ENCODE assay signal across 1 cellular context in the genomic region with DNA sequence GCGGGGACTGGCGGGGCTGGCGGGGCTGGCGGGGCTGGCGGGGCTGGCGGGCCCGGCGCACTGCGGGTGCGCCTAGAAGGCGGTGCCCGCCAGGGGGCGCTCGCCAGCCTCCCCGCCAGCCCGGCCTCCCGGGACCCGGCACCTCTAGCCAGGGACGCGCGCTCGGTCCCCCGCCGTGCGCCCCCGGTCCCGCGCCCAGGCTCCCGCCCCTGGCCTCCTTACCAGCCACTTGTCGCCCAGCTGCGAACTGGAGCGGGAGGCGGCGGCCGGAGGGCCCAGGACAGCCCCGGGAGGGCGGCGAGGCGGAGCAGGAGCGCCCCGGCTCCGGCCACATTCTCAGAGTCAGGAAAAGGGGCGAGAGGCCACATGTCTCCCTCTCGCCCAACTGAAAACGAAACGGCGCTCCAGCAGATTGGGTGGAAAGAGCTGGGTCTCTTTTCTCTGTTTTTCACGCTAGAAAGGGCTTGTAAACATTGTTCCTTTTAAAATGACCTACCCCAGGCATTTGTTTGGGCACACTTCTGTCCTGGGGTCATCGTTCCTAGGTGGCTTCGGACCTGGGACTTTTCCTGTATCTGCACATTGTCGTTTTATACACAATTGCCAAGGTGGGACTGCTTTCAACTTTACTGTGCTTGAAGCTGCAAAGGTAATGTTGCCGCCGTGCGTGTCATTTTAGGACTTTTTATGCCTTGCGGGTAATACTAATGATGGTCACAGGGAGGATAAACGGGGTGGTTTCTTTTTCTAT.
TF ChIP-seq lines count a peak whose summit lies in the region.

No MANE protein-coding gene starts in this region.

TF ChIP-seq in GM12878, 131 proteins besides CTCF, POLR2A, EP300 and RAD21 (continued from another document and continues in another):
- TF ChIP-seq, protein P1, sequence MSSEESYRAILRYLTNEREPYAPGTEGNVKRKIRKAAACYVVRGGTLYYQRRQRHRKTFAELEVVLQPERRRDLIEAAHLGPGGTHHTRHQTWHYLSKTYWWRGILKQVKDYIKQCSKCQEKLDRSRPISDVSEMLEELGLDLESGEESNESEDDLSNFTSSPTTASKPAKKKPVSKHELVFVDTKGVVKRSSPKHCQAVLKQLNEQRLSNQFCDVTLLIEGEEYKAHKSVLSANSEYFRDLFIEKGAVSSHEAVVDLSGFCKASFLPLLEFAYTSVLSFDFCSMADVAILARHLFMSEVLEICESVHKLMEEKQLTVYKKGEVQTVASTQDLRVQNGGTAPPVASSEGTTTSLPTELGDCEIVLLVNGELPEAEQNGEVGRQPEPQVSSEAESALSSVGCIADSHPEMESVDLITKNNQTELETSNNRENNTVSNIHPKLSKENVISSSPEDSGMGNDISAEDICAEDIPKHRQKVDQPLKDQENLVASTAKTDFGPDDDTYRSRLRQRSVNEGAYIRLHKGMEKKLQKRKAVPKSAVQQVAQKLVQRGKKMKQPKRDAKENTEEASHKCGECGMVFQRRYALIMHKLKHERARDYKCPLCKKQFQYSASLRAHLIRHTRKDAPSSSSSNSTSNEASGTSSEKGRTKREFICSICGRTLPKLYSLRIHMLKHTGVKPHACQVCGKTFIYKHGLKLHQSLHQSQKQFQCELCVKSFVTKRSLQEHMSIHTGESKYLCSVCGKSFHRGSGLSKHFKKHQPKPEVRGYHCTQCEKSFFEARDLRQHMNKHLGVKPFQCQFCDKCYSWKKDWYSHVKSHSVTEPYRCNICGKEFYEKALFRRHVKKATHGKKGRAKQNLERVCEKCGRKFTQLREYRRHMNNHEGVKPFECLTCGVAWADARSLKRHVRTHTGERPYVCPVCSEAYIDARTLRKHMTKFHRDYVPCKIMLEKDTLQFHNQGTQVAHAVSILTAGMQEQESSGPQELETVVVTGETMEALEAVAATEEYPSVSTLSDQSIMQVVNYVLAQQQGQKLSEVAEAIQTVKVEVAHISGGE (CRISPR knock-in tag; IDR thresholded peaks at IDR 0.05), result no peak
- TF ChIP-seq HDGF (IDR thresholded peaks at IDR 0.05) (no peak), IKZF1 (conservative IDR thresholded peaks at IDR 0.05) (peak; percentile 87), FOS (IDR thresholded peaks at IDR 0.05; ENCODE audit: borderline replicate concordance, extremely low read depth, insufficient read length) (no peak), WRNIP1 (IDR thresholded peaks at IDR 0.05; ENCODE audit: borderline replicate concordance, low read depth, low read length) (no peak), STAT1 (conservative IDR thresholded peaks at IDR 0.05) (no peak), CEBPB (IDR thresholded peaks at IDR 0.05; ENCODE audit: borderline replicate concordance in 1 of 2, low read depth in 2 of 2, low read length in 2 of 2) (no peak), CBX3 (IDR thresholded peaks at IDR 0.05; ENCODE audit: borderline replicate concordance, low read depth) (no peak), HCFC1 (IDR thresholded peaks at IDR 0.05; ENCODE audit: low read length) (no peak), JUND (IDR thresholded peaks at IDR 0.05; ENCODE audit: low read depth, low read length) (no peak), CREM (IDR thresholded peaks at IDR 0.05; ENCODE audit: low read depth) (no peak), KDM1A (IDR thresholded peaks at IDR 0.05; ENCODE audit: borderline replicate concordance) (no peak), SP1 (IDR thresholded peaks at IDR 0.05; ENCODE audit: low read depth, low read length) (no peak), SUPT20H (IDR thresholded peaks at IDR 0.05; ENCODE audit: borderline replicate concordance, control insufficient read depth, low read depth, low read length) (no peak), SREBF1 (IDR thresholded peaks at IDR 0.05; ENCODE audit: low read length) (no peak), MEF2B (IDR thresholded peaks at IDR 0.05; ENCODE audit: partially characterized antibody, poor library complexity, severe bottlenecking) (peak; percentile 23), SMC3 (IDR thresholded peaks at IDR 0.05; ENCODE audit: borderline replicate concordance, low read length) (0 out of 2 replicates have a peak, but pooled peaks have one; percentile 19), EZH2 (IDR thresholded peaks at IDR 0.05; ENCODE audit: borderline replicate concordance, control insufficient read depth, low read depth, low read length) (0 out of 2 replicates have a peak, but pooled peaks have one; percentile 64), MTA3 (IDR thresholded peaks at IDR 0.05; ENCODE audit: borderline replicate concordance, low read length) (no peak), NR2C1 (IDR thresholded peaks at IDR 0.05) (0 out of 2 replicates have a peak, but pooled peaks have one; percentile 29), ZSCAN29 (IDR thresholded peaks at IDR 0.05) (no peak), DPF2 (IDR thresholded peaks at IDR 0.05) (peak; percentile 66), YBX1 (IDR thresholded peaks at IDR 0.05) (no peak), ZZZ3 (IDR thresholded peaks at IDR 0.05; ENCODE audit: control insufficient read depth, insufficient read length, low read depth) (no peak), RELA (IDR thresholded peaks at IDR 0.05; ENCODE audit: borderline replicate concordance, partially characterized antibody) (peak; percentile 12), BCL11A (IDR thresholded peaks at IDR 0.05; ENCODE audit: low read depth, low read length) (no peak), SMARCA5 (IDR thresholded peaks at IDR 0.05) (peak; percentile 92; the same call in 1 of the 2 replicates), RFX5 (IDR thresholded peaks at IDR 0.05; ENCODE audit: low read depth, low read length) (no peak), SIN3A (IDR thresholded peaks at IDR 0.05; ENCODE audit: low read depth, low read length) (no peak), GATAD2B (conservative IDR thresholded peaks at IDR 0.05; ENCODE audit: low read depth) (peak; percentile 86; the same call in 1 of the 2 replicates), CHD4 (IDR thresholded peaks at IDR 0.05) (no peak), IKZF2 (IDR thresholded peaks at IDR 0.05) (no peak), ZNF274 (IDR thresholded peaks at IDR 0.05; ENCODE audit: insufficient read depth, insufficient read length) (no peak), MEF2A (IDR thresholded peaks at IDR 0.05; ENCODE audit: insufficient read depth, low read depth, low read length) (no peak), CHD1 (IDR thresholded peaks at IDR 0.05; ENCODE audit: low read depth, low read length) (no peak), YY1 (IDR thresholded peaks at IDR 0.05; ENCODE audit: low read depth, low read length) (peak; percentile 35; the same call in 1 of the 2 replicates), ZNF24 (IDR thresholded peaks at IDR 0.05) (0 out of 2 replicates have a peak, but pooled peaks have one; percentile 9)
- TF ChIP-seq, protein P2, sequence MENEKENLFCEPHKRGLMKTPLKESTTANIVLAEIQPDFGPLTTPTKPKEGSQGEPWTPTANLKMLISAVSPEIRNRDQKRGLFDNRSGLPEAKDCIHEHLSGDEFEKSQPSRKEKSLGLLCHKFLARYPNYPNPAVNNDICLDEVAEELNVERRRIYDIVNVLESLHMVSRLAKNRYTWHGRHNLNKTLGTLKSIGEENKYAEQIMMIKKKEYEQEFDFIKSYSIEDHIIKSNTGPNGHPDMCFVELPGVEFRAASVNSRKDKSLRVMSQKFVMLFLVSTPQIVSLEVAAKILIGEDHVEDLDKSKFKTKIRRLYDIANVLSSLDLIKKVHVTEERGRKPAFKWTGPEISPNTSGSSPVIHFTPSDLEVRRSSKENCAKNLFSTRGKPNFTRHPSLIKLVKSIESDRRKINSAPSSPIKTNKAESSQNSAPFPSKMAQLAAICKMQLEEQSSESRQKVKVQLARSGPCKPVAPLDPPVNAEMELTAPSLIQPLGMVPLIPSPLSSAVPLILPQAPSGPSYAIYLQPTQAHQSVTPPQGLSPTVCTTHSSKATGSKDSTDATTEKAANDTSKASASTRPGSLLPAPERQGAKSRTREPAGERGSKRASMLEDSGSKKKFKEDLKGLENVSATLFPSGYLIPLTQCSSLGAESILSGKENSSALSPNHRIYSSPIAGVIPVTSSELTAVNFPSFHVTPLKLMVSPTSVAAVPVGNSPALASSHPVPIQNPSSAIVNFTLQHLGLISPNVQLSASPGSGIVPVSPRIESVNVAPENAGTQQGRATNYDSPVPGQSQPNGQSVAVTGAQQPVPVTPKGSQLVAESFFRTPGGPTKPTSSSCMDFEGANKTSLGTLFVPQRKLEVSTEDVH (IDR thresholded peaks at IDR 0.05; ENCODE audit: low read depth, partially characterized antibody), result no peak
- TF ChIP-seq, protein P3, sequence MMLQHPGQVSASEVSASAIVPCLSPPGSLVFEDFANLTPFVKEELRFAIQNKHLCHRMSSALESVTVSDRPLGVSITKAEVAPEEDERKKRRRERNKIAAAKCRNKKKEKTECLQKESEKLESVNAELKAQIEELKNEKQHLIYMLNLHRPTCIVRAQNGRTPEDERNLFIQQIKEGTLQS (IDR thresholded peaks at IDR 0.05; ENCODE audit: borderline replicate concordance, extremely low read depth, low read depth, low read length), result no peak
- TF ChIP-seq, protein P4, sequence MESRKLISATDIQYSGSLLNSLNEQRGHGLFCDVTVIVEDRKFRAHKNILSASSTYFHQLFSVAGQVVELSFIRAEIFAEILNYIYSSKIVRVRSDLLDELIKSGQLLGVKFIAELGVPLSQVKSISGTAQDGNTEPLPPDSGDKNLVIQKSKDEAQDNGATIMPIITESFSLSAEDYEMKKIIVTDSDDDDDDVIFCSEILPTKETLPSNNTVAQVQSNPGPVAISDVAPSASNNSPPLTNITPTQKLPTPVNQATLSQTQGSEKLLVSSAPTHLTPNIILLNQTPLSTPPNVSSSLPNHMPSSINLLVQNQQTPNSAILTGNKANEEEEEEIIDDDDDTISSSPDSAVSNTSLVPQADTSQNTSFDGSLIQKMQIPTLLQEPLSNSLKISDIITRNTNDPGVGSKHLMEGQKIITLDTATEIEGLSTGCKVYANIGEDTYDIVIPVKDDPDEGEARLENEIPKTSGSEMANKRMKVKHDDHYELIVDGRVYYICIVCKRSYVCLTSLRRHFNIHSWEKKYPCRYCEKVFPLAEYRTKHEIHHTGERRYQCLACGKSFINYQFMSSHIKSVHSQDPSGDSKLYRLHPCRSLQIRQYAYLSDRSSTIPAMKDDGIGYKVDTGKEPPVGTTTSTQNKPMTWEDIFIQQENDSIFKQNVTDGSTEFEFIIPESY (IDR thresholded peaks at IDR 0.05), result no peak
- TF ChIP-seq, protein P5, sequence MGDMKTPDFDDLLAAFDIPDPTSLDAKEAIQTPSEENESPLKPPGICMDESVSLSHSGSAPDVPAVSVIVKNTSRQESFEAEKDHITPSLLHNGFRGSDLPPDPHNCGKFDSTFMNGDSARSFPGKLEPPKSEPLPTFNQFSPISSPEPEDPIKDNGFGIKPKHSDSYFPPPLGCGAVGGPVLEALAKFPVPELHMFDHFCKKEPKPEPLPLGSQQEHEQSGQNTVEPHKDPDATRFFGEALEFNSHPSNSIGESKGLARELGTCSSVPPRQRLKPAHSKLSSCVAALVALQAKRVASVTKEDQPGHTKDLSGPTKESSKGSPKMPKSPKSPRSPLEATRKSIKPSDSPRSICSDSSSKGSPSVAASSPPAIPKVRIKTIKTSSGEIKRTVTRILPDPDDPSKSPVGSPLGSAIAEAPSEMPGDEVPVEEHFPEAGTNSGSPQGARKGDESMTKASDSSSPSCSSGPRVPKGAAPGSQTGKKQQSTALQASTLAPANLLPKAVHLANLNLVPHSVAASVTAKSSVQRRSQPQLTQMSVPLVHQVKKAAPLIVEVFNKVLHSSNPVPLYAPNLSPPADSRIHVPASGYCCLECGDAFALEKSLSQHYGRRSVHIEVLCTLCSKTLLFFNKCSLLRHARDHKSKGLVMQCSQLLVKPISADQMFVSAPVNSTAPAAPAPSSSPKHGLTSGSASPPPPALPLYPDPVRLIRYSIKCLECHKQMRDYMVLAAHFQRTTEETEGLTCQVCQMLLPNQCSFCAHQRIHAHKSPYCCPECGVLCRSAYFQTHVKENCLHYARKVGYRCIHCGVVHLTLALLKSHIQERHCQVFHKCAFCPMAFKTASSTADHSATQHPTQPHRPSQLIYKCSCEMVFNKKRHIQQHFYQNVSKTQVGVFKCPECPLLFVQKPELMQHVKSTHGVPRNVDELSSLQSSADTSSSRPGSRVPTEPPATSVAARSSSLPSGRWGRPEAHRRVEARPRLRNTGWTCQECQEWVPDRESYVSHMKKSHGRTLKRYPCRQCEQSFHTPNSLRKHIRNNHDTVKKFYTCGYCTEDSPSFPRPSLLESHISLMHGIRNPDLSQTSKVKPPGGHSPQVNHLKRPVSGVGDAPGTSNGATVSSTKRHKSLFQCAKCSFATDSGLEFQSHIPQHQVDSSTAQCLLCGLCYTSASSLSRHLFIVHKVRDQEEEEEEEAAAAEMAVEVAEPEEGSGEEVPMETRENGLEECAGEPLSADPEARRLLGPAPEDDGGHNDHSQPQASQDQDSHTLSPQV (IDR thresholded peaks at IDR 0.05), result peak; percentile 64; the same call in 1 of the 2 replicates
- TF ChIP-seq, protein P6, sequence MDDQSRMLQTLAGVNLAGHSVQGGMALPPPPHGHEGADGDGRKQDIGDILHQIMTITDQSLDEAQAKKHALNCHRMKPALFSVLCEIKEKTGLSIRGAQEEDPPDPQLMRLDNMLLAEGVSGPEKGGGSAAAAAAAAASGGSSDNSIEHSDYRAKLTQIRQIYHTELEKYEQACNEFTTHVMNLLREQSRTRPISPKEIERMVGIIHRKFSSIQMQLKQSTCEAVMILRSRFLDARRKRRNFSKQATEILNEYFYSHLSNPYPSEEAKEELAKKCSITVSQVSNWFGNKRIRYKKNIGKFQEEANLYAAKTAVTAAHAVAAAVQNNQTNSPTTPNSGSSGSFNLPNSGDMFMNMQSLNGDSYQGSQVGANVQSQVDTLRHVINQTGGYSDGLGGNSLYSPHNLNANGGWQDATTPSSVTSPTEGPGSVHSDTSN (IDR thresholded peaks at IDR 0.05; ENCODE audit: insufficient replicate concordance, low read depth, low read length), result no peak
- TF ChIP-seq, protein P7, sequence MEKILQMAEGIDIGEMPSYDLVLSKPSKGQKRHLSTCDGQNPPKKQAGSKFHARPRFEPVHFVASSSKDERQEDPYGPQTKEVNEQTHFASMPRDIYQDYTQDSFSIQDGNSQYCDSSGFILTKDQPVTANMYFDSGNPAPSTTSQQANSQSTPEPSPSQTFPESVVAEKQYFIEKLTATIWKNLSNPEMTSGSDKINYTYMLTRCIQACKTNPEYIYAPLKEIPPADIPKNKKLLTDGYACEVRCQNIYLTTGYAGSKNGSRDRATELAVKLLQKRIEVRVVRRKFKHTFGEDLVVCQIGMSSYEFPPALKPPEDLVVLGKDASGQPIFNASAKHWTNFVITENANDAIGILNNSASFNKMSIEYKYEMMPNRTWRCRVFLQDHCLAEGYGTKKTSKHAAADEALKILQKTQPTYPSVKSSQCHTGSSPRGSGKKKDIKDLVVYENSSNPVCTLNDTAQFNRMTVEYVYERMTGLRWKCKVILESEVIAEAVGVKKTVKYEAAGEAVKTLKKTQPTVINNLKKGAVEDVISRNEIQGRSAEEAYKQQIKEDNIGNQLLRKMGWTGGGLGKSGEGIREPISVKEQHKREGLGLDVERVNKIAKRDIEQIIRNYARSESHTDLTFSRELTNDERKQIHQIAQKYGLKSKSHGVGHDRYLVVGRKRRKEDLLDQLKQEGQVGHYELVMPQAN (conservative IDR thresholded peaks at IDR 0.05), result peak; percentile 64
- TF ChIP-seq, protein P8, sequence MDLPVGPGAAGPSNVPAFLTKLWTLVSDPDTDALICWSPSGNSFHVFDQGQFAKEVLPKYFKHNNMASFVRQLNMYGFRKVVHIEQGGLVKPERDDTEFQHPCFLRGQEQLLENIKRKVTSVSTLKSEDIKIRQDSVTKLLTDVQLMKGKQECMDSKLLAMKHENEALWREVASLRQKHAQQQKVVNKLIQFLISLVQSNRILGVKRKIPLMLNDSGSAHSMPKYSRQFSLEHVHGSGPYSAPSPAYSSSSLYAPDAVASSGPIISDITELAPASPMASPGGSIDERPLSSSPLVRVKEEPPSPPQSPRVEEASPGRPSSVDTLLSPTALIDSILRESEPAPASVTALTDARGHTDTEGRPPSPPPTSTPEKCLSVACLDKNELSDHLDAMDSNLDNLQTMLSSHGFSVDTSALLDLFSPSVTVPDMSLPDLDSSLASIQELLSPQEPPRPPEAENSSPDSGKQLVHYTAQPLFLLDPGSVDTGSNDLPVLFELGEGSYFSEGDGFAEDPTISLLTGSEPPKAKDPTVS (IDR thresholded peaks at IDR 0.05; ENCODE audit: low read depth, low read length), result no peak
